Comparison of ENCODE assay signal across 3 cellular contexts in the genomic region with DNA sequence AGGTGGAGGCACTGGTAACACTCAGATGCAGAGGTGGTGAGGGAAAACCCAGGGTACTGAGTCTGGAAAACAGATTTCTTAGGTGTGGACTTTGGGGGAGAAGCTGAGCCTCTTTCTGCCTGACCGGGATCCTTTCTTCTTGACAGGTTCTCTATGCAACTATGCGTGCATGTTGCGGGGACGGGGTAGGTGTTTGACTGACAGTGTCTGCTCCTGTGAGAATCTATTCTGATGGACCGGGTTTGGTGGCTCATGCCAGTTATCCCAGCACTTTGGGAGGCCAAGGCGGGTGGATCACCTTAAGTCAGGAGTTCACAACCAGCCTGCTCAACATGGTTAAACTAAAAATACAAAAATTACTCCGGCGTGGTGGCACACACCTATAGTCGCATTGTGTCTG.
TF ChIP-seq lines count a peak whose summit lies in the region.

No MANE protein-coding gene starts in this region.

TF ChIP-seq in IMR-90, 13 proteins besides CTCF, POLR2A, EP300 and RAD21:
- no peak for TF ChIP-seq RFX5 (IDR thresholded peaks at IDR 0.05; ENCODE audit: low read depth, low read length)

TF ChIP-seq in H1, 55 proteins besides CTCF, POLR2A, EP300 and RAD21:
- TF ChIP-seq CBX8 (IDR thresholded peaks at IDR 0.05; ENCODE audit: borderline replicate concordance, low read depth, low read length) (no peak), BCL11A (IDR thresholded peaks at IDR 0.05; ENCODE audit: low read depth in 2 of 2, low read length in 2 of 2) (no peak), SAP30 (IDR thresholded peaks at IDR 0.05; ENCODE audit: insufficient read depth, insufficient replicate concordance, low read length) (no peak), TEAD4 (IDR thresholded peaks at IDR 0.05; ENCODE audit: low read depth, low read length) (no peak), EGR1 (IDR thresholded peaks at IDR 0.05; ENCODE audit: borderline replicate concordance, low read depth, low read length) (no peak), GABPA (IDR thresholded peaks at IDR 0.05; ENCODE audit: borderline replicate concordance, insufficient read depth, low read length) (no peak), CHD1 (IDR thresholded peaks at IDR 0.05; ENCODE audit: low read depth, low read length) (no peak), RNF2 (IDR thresholded peaks at IDR 0.05; ENCODE audit: borderline replicate concordance, low read depth, low read length, missing control alignments, poor library complexity, severe bottlenecking) (no peak), YY1 (IDR thresholded peaks at IDR 0.05; ENCODE audit: low read depth, low read length) (no peak), POU5F1 (IDR thresholded peaks at IDR 0.05; ENCODE audit: low read depth, low read length) (no peak), KDM1A (IDR thresholded peaks at IDR 0.05; ENCODE audit: borderline replicate concordance, low read length) (no peak)
- TF ChIP-seq, protein P1, sequence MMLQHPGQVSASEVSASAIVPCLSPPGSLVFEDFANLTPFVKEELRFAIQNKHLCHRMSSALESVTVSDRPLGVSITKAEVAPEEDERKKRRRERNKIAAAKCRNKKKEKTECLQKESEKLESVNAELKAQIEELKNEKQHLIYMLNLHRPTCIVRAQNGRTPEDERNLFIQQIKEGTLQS (IDR thresholded peaks at IDR 0.05; ENCODE audit: insufficient read depth, low read depth, low read length) = no peak

TF ChIP-seq in SK-N-SH treated with all-trans-retinoic acid at 6 μM for 48 hours, 23 proteins besides CTCF, POLR2A, EP300 and RAD21:
- TF ChIP-seq, protein P2, sequence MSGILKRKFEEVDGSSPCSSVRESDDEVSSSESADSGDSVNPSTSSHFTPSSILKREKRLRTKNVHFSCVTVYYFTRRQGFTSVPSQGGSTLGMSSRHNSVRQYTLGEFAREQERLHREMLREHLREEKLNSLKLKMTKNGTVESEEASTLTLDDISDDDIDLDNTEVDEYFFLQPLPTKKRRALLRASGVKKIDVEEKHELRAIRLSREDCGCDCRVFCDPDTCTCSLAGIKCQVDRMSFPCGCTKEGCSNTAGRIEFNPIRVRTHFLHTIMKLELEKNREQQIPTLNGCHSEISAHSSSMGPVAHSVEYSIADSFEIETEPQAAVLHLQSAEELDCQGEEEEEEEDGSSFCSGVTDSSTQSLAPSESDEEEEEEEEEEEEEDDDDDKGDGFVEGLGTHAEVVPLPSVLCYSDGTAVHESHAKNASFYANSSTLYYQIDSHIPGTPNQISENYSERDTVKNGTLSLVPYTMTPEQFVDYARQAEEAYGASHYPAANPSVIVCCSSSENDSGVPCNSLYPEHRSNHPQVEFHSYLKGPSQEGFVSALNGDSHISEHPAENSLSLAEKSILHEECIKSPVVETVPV (CRISPR knock-in tag; IDR thresholded peaks at IDR 0.05) = no peak
